ENCODE assay signal across 10 cellular contexts in the genomic region with DNA sequence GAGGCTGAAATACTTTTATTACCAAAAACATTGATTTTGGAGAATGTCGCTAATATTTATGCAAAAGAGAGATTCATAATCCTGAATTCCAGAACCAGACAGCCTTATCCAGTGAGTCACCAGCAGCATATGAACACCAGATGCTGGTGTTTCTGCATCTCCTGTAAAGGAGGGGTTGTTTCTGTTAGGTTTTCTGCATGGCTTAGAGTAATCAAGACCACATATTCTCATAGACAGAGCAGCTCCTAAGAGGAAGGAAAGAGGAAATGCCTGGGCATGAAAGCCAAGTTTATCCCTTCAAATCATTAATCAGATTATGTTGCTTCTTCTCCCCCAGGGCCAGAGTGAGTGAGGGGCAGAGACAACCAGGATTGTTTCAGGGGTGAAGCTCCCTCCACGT.
DNase-seq lines count a peak whose midpoint lies in the region; ATAC-seq and TF ChIP-seq lines count a peak whose summit lies in the region.
"Had no signal": no experiment of that assay in that cellular context is flagged by ENCODE, and none has a peak within 500 bp of the region (broad histone marks: within the 10 kb centered on the region; RNA-seq: fewer than 3 reads in every experiment).

No MANE protein-coding gene starts in this region.

- H3K79me1 ChIP-seq in H9 (ENCODE audit: insufficient read depth, low read depth, low read length, poor library complexity, severe bottlenecking): no peaks in the 10 kb centered on the region

- H2AK5ac ChIP-seq in H9 (ENCODE audit: insufficient read length, low read length): no peak overlapping the region

- no peak overlapping the region for H3K56ac ChIP-seq in H9 (ENCODE audit: insufficient read length, low read depth, low read length)

- no peak overlapping the region for H4K5ac ChIP-seq in H9 (ENCODE audit: insufficient read length, low read depth, low read length)

- no peak overlapping the region for H2BK20ac ChIP-seq in H9 (ENCODE audit: low read depth, low read length, poor library complexity, severe bottlenecking)

- DNase-seq in DMS 273 treated with DMSO at 0.1 percent for 48 hours (lab: John Stamatoyannopoulos, UW): peak; percentile 56
- peak; percentile 49 to 72 for DNase-seq in SJSA1 (ENCODE audit: low read depth in 1 of 2, low spot score in 2 of 2)
- DNase-seq in fibroblast of peridontal ligament (ENCODE audit: extremely low read depth): peak; percentile 96
- DNase-seq in osteoblast (ENCODE audit: insufficient read length, low spot score, missing footprints): peak; percentile 62
- no peak for DNase-seq in H9
- no peak for DNase-seq in HUDEP-2 (lab: John Stamatoyannopoulos, UW; ENCODE audit: unreplicated experiment in 76 of 76)
- no peak for DNase-seq in effector CD4-positive, alpha-beta T cell
- DNase-seq: dorsolateral prefrontal cortex, NCI-H446 had no signal

- H4K20me1 ChIP-seq in osteoblast (ENCODE audit: insufficient read depth, low read length) (no peaks in the 10 kb centered on the region), H9 (ENCODE audit: control insufficient read depth, insufficient read depth, insufficient read length) (no peaks in the 10 kb centered on the region)

- H2AFZ ChIP-seq in osteoblast (ENCODE audit: low read length) (peak overlapping the region; percentile 65), H9 (ENCODE audit: low read length) (no peak overlapping the region)

- H3K27me3 ChIP-seq in SJSA1 (replicated peaks) (no peaks in the 10 kb centered on the region), osteoblast (ENCODE audit: insufficient read depth, low read length) (no peaks in the 10 kb centered on the region), H9 (ENCODE audit: insufficient read depth, low read length) (no peaks in the 10 kb centered on the region)

- H3K27me3 Mint-ChIP-seq in H9 (ENCODE audit: low read depth): no peaks in the 10 kb centered on the region

- 0 out of 7 replicates have a peak, but pooled peaks cover 0 to 7% (median 0%) of the 10 kb centered on the region in 3 experiments for H3K36me3 Mint-ChIP-seq in H9 (ENCODE audit: insufficient read depth in 1 of 3, low read depth in 3 of 3)

- no peak overlapping the region for H2BK15ac ChIP-seq in H9 (ENCODE audit: low read depth, low read length)

- no peak overlapping the region for H3K23ac ChIP-seq in H9 (ENCODE audit: insufficient read length, low read depth, low read length)

- H2BK120ac ChIP-seq in H9 (ENCODE audit: low read depth, low read length, poor library complexity, severe bottlenecking): no peak overlapping the region

- H2BK12ac ChIP-seq in H9 (ENCODE audit: insufficient read length, low read depth, low read length): no peak overlapping the region

- no peak overlapping the region for H4K91ac ChIP-seq in H9 (ENCODE audit: insufficient read length, low read depth, low read length)

- H3K14ac ChIP-seq in H9 (ENCODE audit: insufficient read depth, low read length): no peak overlapping the region

- no CpG with 5 or more reads among the region's 2 CpGs for WGBS in H9 (ENCODE audit: extremely low coverage, insufficient read length, low lambda C conversion rate)

- H3K4me3 ChIP-seq in SJSA1 (no peak overlapping the region), osteoblast (ENCODE audit: insufficient read depth, low read length) (no peak overlapping the region)
- H3K4me3 ChIP-seq: dorsolateral prefrontal cortex had no signal

- no peak overlapping the region; a peak in 1 of 7 replicates for H3K27ac Mint-ChIP-seq in H9

- H3K9me3 ChIP-seq in SJSA1 (replicated peaks) (no peaks in the 10 kb centered on the region), osteoblast (ENCODE audit: low read depth, low read length) (no peaks in the 10 kb centered on the region), H9 (ENCODE audit: control insufficient read depth, low read depth, low read length) (no peaks in the 10 kb centered on the region)

- TF ChIP-seq CTCF in osteoblast (IDR thresholded peaks at IDR 0.05; ENCODE audit: extremely low read depth, low read depth, low read length) (no peak), H9 (conservative IDR thresholded peaks at IDR 0.05) (no peak)

- no peaks in the 10 kb centered on the region for H3K23me2 ChIP-seq in H9 (ENCODE audit: insufficient read length, low read depth, low read length, poor library complexity, severe bottlenecking)

- no peak overlapping the region for H2BK5ac ChIP-seq in H9 (ENCODE audit: insufficient read length, low read length)

- no peak overlapping the region for H3K4me3 Mint-ChIP-seq in H9

- ATAC-seq in GM18868 (IDR thresholded peaks at IDR 0.05; ENCODE audit: unreplicated experiment): no peak

- peaks cover 11% of the 10 kb centered on the region for H3K4me1 ChIP-seq in SJSA1 (replicated peaks)
- H3K4me1 ChIP-seq in osteoblast (ENCODE audit: insufficient read depth, low read length): peaks cover 17% of the 10 kb centered on the region
- no peaks in the 10 kb centered on the region for H3K4me1 ChIP-seq in H9 (ENCODE audit: insufficient read depth, low read length)

- H3K4me1 Mint-ChIP-seq in H9: no peaks in the 10 kb centered on the region

- no peak overlapping the region for H3T11ph ChIP-seq in H9 (ENCODE audit: low read length)

- H3K36me3 ChIP-seq in SJSA1 (no peaks in the 10 kb centered on the region), osteoblast (ENCODE audit: insufficient read depth, low read length) (no peaks in the 10 kb centered on the region)

- no peak overlapping the region for H4K8ac ChIP-seq in H9 (replicated peaks; ENCODE audit: insufficient read length, low read depth, low read length)

- no peak overlapping the region for H3K18ac ChIP-seq in H9 (ENCODE audit: insufficient read length, low read depth, low read length)

- H3K4me2 ChIP-seq in osteoblast (ENCODE audit: insufficient read depth, low read length) (peak overlapping the region; percentile 51), H9 (ENCODE audit: insufficient read depth, insufficient read length, low read length) (no peak overlapping the region)

- no peak overlapping the region for H3K4ac ChIP-seq in H9 (ENCODE audit: low read depth, low read length)

- H3K27ac ChIP-seq in SJSA1: peak overlapping the region; percentile 48
- H3K27ac ChIP-seq in osteoblast (ENCODE audit: low read depth, low read length): peak overlapping the region; percentile 74
- no peak overlapping the region for H3K27ac ChIP-seq in H9 (ENCODE audit: insufficient read length, low read depth, low read length)
- H3K27ac ChIP-seq: dorsolateral prefrontal cortex had no signal

- peaks cover 3% of the 10 kb centered on the region in 2 experiments; a peak in 3 of 5 replicates for H3K9me3 Mint-ChIP-seq in H9

- H3K79me2 ChIP-seq in osteoblast (ENCODE audit: insufficient read depth, low read length) (no peaks in the 10 kb centered on the region), H9 (ENCODE audit: insufficient read depth, low read length) (no peaks in the 10 kb centered on the region)

- no peak overlapping the region for H3K9ac ChIP-seq in H9 (ENCODE audit: extremely low read depth, insufficient read length, low read length)

Comparison
In these comparisons a context has a peak if more than half of its experiments do, and no peak if none do; other contexts are left out.
1. DNase-seq: peak in DMS 273 treated with DMSO at 0.1 percent for 48 hours (single experiment), SJSA1 (2 of 2), fibroblast of peridontal ligament (single experiment) and osteoblast (single experiment); none in H9 (single experiment), HUDEP-2 (0 of 76) and effector CD4-positive, alpha-beta T cell (single experiment).